8 cellular contexts compared by ENCODE assay signal in the genomic region with DNA sequence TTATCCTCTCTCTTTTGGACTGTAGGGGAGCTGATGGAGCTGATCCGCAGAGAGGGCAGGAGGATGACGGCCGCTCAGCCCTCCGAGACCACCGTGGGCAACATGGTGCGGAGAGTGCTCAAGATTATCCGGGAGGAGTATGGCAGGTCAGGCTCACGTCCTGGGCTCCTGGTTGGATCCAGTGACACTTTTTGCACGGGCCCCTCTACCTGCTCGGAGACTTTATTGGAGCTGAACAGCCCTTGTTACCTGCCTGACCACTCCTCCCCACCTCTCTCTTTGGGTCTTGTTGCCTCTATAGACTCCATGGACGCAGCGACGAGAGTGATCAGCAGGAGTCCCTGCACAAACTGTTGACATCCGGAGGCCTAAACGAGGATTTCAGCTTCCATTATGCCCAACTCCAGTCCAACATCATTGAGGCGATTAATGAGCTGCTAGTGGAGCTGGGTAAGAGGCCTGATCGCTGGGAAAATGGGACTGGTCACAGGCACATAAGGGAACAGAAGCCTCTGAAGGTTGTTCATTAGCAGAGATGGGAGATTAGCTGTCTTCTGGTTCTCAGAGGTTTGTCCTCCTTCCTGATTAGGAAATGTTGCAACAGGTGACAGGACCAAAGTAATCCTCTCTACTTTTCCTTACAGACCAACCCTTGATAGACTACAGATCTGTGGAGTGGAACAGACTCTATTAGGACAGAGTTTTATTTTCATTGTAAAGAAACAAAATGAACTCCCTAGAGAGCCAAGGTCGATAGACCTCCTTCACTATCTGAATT. TPM values are rescaled to one million over a fixed set of nuclear protein-coding genes. Genes with fewer than 3 reads are reported as not detected.
DNase-seq lines count a peak whose midpoint lies in the region; ATAC-seq and TF ChIP-seq lines count a peak whose summit lies in the region.

No MANE protein-coding gene starts in this region.

- peaks cover 2 to 48% (median 38%) of the 10 kb centered on the region in 3 experiments; a peak in 6 of 7 replicates for H3K36me3 Mint-ChIP-seq in H9 (ENCODE audit: insufficient read depth in 1 of 3, low read depth in 3 of 3)
- H3K36me3 Mint-ChIP-seq in activated naive CD8-positive, alpha-beta T cell treated with anti-CD3 and anti-CD28 coated beads, Interleukin-2, amount 50 U/mL, for 24 hours (ENCODE audit: low read depth): peaks cover 37% of the 10 kb centered on the region

- H2AK5ac ChIP-seq in H9 (ENCODE audit: insufficient read length, low read length): no peak overlapping the region

- H3K27ac ChIP-seq in 22Rv1 (peak overlapping the region; percentile 70), H9 (ENCODE audit: insufficient read length, low read depth, low read length) (no peak overlapping the region), tibial artery (peak overlapping the region; percentile 82 to 88)

- H3K4me2 ChIP-seq in H9 (ENCODE audit: insufficient read depth, insufficient read length, low read length): peak overlapping the region; percentile 100

- no peak overlapping the region for H2BK20ac ChIP-seq in H9 (ENCODE audit: low read depth, low read length, poor library complexity, severe bottlenecking)

- no CpG with 5 or more reads among the region's 18 CpGs for WGBS in H9 (ENCODE audit: extremely low coverage, insufficient read length, low lambda C conversion rate)

- peak overlapping the region; percentile 67 for H3K14ac ChIP-seq in H9 (ENCODE audit: insufficient read depth, low read length)

- no peak overlapping the region for H2AFZ ChIP-seq in H9 (ENCODE audit: low read length)

- no peak overlapping the region for H3K56ac ChIP-seq in H9 (ENCODE audit: insufficient read length, low read depth, low read length)

- peaks cover 6% of the 10 kb centered on the region; the same call in 1 of the 2 replicates for H3K79me2 ChIP-seq in H9 (ENCODE audit: insufficient read depth, low read length)

- H2BK5ac ChIP-seq in H9 (ENCODE audit: insufficient read length, low read length): no peak overlapping the region

- H3K4me1 ChIP-seq in H9 (ENCODE audit: insufficient read depth, low read length) (peaks cover 5% of the 10 kb centered on the region; the same call in 1 of the 2 replicates), tibial artery (peaks cover 0 to 32% (median 22%) of the 10 kb centered on the region in 4 donors)

- no peak overlapping the region for H4K8ac ChIP-seq in H9 (replicated peaks; ENCODE audit: insufficient read length, low read depth, low read length)

- H3K79me1 ChIP-seq in H9 (ENCODE audit: insufficient read depth, low read depth, low read length, poor library complexity, severe bottlenecking): peaks cover 7% of the 10 kb centered on the region

- DNase-seq in H9 (no peak), left lobe of liver (ENCODE audit: low spot score) (no peak), tibial artery (no peak), NCI-H2227 (lab: John Stamatoyannopoulos, UW; ENCODE audit: unreplicated experiment) (no peak)
- no peak for DNase-seq in activated naive CD8-positive, alpha-beta T cell treated with anti-CD3 and anti-CD28 coated beads, Interleukin-2, amount 50 U/mL, for 24 hours
- no peak for DNase-seq in central memory CD4-positive, alpha-beta T cell
- DNase-seq in stimulated activated CD4-positive, alpha-beta T cell treated with anti-CD3 and anti-CD28 coated beads, Interleukin-2, amount 100 ng/mL, for 48 hours: no peak

- no peak overlapping the region for H3K18ac ChIP-seq in H9 (ENCODE audit: insufficient read length, low read depth, low read length)

- ATAC-seq in activated naive CD8-positive, alpha-beta T cell treated with anti-CD3 and anti-CD28 coated beads, Interleukin-2, amount 50 U/mL, for 24 hours: no peak
- ATAC-seq in left lobe of liver: peak; percentile 1

- intact Hi-C loops in tibial artery (cut with DNase I; ENCODE audit: low total_unique reads): no loop called here

- peaks cover 12 to 15% of the 10 kb centered on the region in 2 experiments for H3K4me1 Mint-ChIP-seq in H9
- H3K4me1 Mint-ChIP-seq in activated naive CD8-positive, alpha-beta T cell treated with anti-CD3 and anti-CD28 coated beads, Interleukin-2, amount 50 U/mL, for 24 hours: peaks cover 34% of the 10 kb centered on the region

- H2BK15ac ChIP-seq in H9 (ENCODE audit: low read depth, low read length): no peak overlapping the region

- H3K9ac ChIP-seq in H9 (ENCODE audit: extremely low read depth, insufficient read length, low read length): peak overlapping the region; percentile 88

- no peak overlapping the region for H4K91ac ChIP-seq in H9 (ENCODE audit: insufficient read length, low read depth, low read length)

- peaks cover 3 to 4% of the 10 kb centered on the region in 2 experiments; a peak in 1 of 5 replicates for H3K9me3 Mint-ChIP-seq in H9
- peaks cover 4% of the 10 kb centered on the region for H3K9me3 Mint-ChIP-seq in activated naive CD8-positive, alpha-beta T cell treated with anti-CD3 and anti-CD28 coated beads, Interleukin-2, amount 50 U/mL, for 24 hours

- H3K23ac ChIP-seq in H9 (ENCODE audit: insufficient read length, low read depth, low read length): no peak overlapping the region

- no peak overlapping the region for H3K4ac ChIP-seq in H9 (ENCODE audit: low read depth, low read length)

- H3K9me3 ChIP-seq in H9 (ENCODE audit: control insufficient read depth, low read depth, low read length) (no peaks in the 10 kb centered on the region), tibial artery (no peaks in the 10 kb centered on the region)

- H3K27me3 ChIP-seq in H9 (ENCODE audit: insufficient read depth, low read length) (no peaks in the 10 kb centered on the region), tibial artery (no peaks in the 10 kb centered on the region)

- TF ChIP-seq CTCF in 22Rv1 (IDR thresholded peaks at IDR 0.05) (no peak), H9 (conservative IDR thresholded peaks at IDR 0.05) (no peak), tibial artery (IDR thresholded peaks at IDR 0.05) (no peak)

- H3K27me3 Mint-ChIP-seq in H9 (ENCODE audit: low read depth): no peaks in the 10 kb centered on the region
- no peaks in the 10 kb centered on the region for H3K27me3 Mint-ChIP-seq in activated naive CD8-positive, alpha-beta T cell treated with anti-CD3 and anti-CD28 coated beads, Interleukin-2, amount 50 U/mL, for 24 hours

- H2BK12ac ChIP-seq in H9 (ENCODE audit: insufficient read length, low read depth, low read length): no peak overlapping the region

- H4K5ac ChIP-seq in H9 (ENCODE audit: insufficient read length, low read depth, low read length): no peak overlapping the region

- H3T11ph ChIP-seq in H9 (ENCODE audit: low read length): no peak overlapping the region

- peak overlapping the region; percentile 75 to 86 for H3K4me3 ChIP-seq in tibial artery

- H4K20me1 ChIP-seq in H9 (ENCODE audit: control insufficient read depth, insufficient read depth, insufficient read length): no peaks in the 10 kb centered on the region

- peak overlapping the region; percentile 98 for H3K4me3 Mint-ChIP-seq in H9
- peak overlapping the region; percentile 97 for H3K4me3 Mint-ChIP-seq in activated naive CD8-positive, alpha-beta T cell treated with anti-CD3 and anti-CD28 coated beads, Interleukin-2, amount 50 U/mL, for 24 hours

- H3K36me3 ChIP-seq in tibial artery: peaks cover 23 to 38% (median 37%) of the 10 kb centered on the region in 3 donors

- H2BK120ac ChIP-seq in H9 (ENCODE audit: low read depth, low read length, poor library complexity, severe bottlenecking): no peak overlapping the region

- peak overlapping the region in 2 of 3 experiments; percentile 34 to 84; a peak in 3 of 7 replicates for H3K27ac Mint-ChIP-seq in H9
- peak overlapping the region; percentile 86 for H3K27ac Mint-ChIP-seq in activated naive CD8-positive, alpha-beta T cell treated with anti-CD3 and anti-CD28 coated beads, Interleukin-2, amount 50 U/mL, for 24 hours

- peaks cover 12% of the 10 kb centered on the region for H3K23me2 ChIP-seq in H9 (ENCODE audit: insufficient read length, low read depth, low read length, poor library complexity, severe bottlenecking)

RNA-seq across cellular contexts. Expression of a gene that starts 0.7 kb away (rescaled TPM):
- 48.3 and 53.4 TPM in 2 replicates for total RNA-seq in H9 (2021)
- 15.8 TPM for total RNA-seq in left lobe of liver

RNA-seq across cellular contexts. Expression of a gene that starts 47.8 kb away (rescaled TPM):
- total RNA-seq in H9 (2021) (21.0 and 23.0 TPM in 2 replicates), left lobe of liver (10.4 TPM)

RNA-seq across cellular contexts. Expression of a gene that starts 48.0 kb away (rescaled TPM):
- total RNA-seq in H9 (2021) (2.3 and 2.8 TPM in 2 replicates), left lobe of liver (2.8 TPM)
